Comparison of ENCODE assay signal across 8 cellular contexts in the genomic region with DNA sequence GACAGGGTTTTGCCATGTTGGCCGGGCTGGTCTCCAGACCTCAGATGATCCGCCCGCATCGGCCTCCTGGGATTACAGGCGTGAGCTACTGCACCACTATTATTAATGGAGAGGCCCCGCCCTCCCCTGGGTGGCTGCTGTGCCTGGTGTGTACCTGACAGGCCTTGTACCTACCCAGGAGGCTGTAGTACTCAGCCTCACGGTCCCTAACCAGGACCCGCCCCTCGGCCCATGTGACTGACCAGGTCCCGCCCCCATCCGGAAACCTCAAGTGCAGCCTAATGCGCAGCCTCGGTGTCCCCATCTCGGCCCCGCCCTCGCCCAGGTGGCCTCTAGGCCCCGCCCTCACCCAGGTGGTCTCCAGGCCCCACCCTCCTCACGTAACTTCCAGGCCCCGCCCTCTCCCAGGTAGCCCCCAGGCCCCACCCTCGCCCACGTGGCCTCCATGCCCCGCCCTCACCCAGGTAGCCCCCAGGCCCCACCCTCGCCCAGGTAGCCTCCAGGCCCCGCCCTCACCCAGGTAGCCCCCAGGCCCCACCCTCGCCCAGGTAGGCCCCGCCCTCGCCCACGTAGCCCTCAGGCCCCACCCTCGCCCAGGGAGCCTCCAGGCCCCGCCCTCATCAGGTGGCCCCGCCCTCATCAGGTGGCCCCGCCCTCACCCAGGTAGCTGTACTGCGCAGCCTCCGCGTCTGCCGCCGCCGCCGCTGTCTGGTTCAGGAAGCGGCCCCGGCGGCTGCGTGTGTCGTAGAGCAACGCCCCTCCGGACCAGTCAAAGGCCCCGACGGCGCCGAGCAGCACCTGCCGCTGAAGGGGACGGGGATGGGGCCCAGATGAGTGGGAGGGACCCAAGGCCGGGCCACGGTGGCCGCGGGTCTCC. TPM values are rescaled to one million over a fixed set of nuclear protein-coding genes. Genes with fewer than 3 reads are reported as not detected.
DNase-seq lines count a peak whose midpoint lies in the region; ATAC-seq and FAIRE-seq lines count a peak whose summit lies in the region.

No MANE protein-coding gene starts in this region.

- peaks cover 6% of the 10 kb centered on the region for H3K36me3 Mint-ChIP-seq in activated T-helper 2 cell treated with anti-CD3 and anti-CD28 coated beads, Interferon-gamma antibody, Interleukin-2, Interleukin-4, amounts not matched to agents 10 μg/mL and 5 μg/mL and 100 μg/mL, durations not matched to agents 14 hours and 24 hours and 36 hours (ENCODE audit: low read depth)

- H3K27ac Mint-ChIP-seq in activated T-helper 2 cell treated with anti-CD3 and anti-CD28 coated beads, Interferon-gamma antibody, Interleukin-2, Interleukin-4, amounts not matched to agents 10 μg/mL and 5 μg/mL and 100 μg/mL, durations not matched to agents 14 hours and 24 hours and 36 hours, result no peak overlapping the region

- peaks cover 3% of the 10 kb centered on the region for H3K9me3 Mint-ChIP-seq in activated T-helper 2 cell treated with anti-CD3 and anti-CD28 coated beads, Interferon-gamma antibody, Interleukin-2, Interleukin-4, amounts not matched to agents 10 μg/mL and 5 μg/mL and 100 μg/mL, durations not matched to agents 14 hours and 24 hours and 36 hours

- DNase-seq in GM18507 (ENCODE audit: extremely low spot score, insufficient read length, low read depth), result peak; percentile 53
- DNase-seq in NCI-H345 (lab: John Stamatoyannopoulos, UW), result peak; percentile 96
- DNase-seq in activated T-helper 2 cell treated with anti-CD3 and anti-CD28 coated beads, Interferon-gamma antibody, Interleukin-2, Interleukin-4, amounts not matched to agents 10 μg/mL and 5 μg/mL and 100 μg/mL, durations not matched to agents 14 hours and 24 hours and 36 hours (ENCODE audit: low spot score), result peak; percentile 40
- DNase-seq in iPS DF 4.7 (ENCODE audit: extremely low read depth, low spot score), result peak; percentile 76
- peak; percentile 55 to 56 for DNase-seq in stimulated activated CD4-positive, alpha-beta T cell treated with anti-CD3 and anti-CD28 coated beads, Interleukin-1b, Interleukin-23, amount 100 ng/mL, for 1 hour (ENCODE audit: low read depth in 2 of 2)
- DNase-seq in foreskin melanocyte, result no peak

- ATAC-seq in HG03139 (IDR thresholded peaks at IDR 0.05; ENCODE audit: unreplicated experiment), result no peak
- ATAC-seq in HG03280 (IDR thresholded peaks at IDR 0.05; ENCODE audit: unreplicated experiment), result no peak

- H3K4me1 Mint-ChIP-seq in activated T-helper 2 cell treated with anti-CD3 and anti-CD28 coated beads, Interferon-gamma antibody, Interleukin-2, Interleukin-4, amounts not matched to agents 10 μg/mL and 5 μg/mL and 100 μg/mL, durations not matched to agents 14 hours and 24 hours and 36 hours (ENCODE audit: low read depth), result peaks cover 18% of the 10 kb centered on the region

- no peak overlapping the region for H3K4me3 Mint-ChIP-seq in activated T-helper 2 cell treated with anti-CD3 and anti-CD28 coated beads, Interferon-gamma antibody, Interleukin-2, Interleukin-4, amounts not matched to agents 10 μg/mL and 5 μg/mL and 100 μg/mL, durations not matched to agents 14 hours and 24 hours and 36 hours (ENCODE audit: low read depth)

- H3K27me3 Mint-ChIP-seq in activated T-helper 2 cell treated with anti-CD3 and anti-CD28 coated beads, Interferon-gamma antibody, Interleukin-2, Interleukin-4, amounts not matched to agents 10 μg/mL and 5 μg/mL and 100 μg/mL, durations not matched to agents 14 hours and 24 hours and 36 hours (ENCODE audit: low read depth), result no peaks in the 10 kb centered on the region

- intact Hi-C loops in activated T-helper 2 cell treated with anti-CD3 and anti-CD28 coated beads, Interferon-gamma antibody, Interleukin-2, Interleukin-4, amounts not matched to agents 10 μg/mL and 5 μg/mL and 100 μg/mL, durations not matched to agents 14 hours and 24 hours and 36 hours (cut with micrococcal nuclease), result no loop called here

- peak; percentile 58 for FAIRE-seq in GM18507 (lab: Jason Lieb, UNC)

RNA-seq across cellular contexts. Expression of a gene that starts 31.0 kb away (rescaled TPM):
- 23.0 and 23.4 TPM in 2 replicates for total RNA-seq in activated T-helper 2 cell treated with anti-CD3 and anti-CD28 coated beads, Interferon-gamma antibody, Interleukin-2, Interleukin-4, amounts not matched to agents 10 μg/mL and 5 μg/mL and 100 μg/mL, durations not matched to agents 14 hours and 24 hours and 36 hours

RNA-seq across cellular contexts. Expression of a gene that starts 46.3 kb away (rescaled TPM):
- total RNA-seq in activated T-helper 2 cell treated with anti-CD3 and anti-CD28 coated beads, Interferon-gamma antibody, Interleukin-2, Interleukin-4, amounts not matched to agents 10 μg/mL and 5 μg/mL and 100 μg/mL, durations not matched to agents 14 hours and 24 hours and 36 hours, result 36.2 and 42.4 TPM in 2 replicates

RNA-seq across cellular contexts. Expression of a gene that starts 58.7 kb away (rescaled TPM):
- 111 and 118 TPM in 2 replicates for total RNA-seq in activated T-helper 2 cell treated with anti-CD3 and anti-CD28 coated beads, Interferon-gamma antibody, Interleukin-2, Interleukin-4, amounts not matched to agents 10 μg/mL and 5 μg/mL and 100 μg/mL, durations not matched to agents 14 hours and 24 hours and 36 hours
